In genomic region chr2:112737544-112738232, GRCh38 we compare ENCODE assay signal across 22 cellular contexts. TPM values are rescaled to one million over a fixed set of nuclear protein-coding genes. Genes with fewer than 3 reads are reported as not detected.
"Had no signal": no experiment of that assay in that cellular context is flagged by ENCODE, and none has a peak within 500 bp of the region (broad histone marks: within the 10 kb centered on the region; RNA-seq: fewer than 3 reads in every experiment).

No MANE protein-coding gene starts in this region.

- H3K9me3 ChIP-seq: ascending aorta, esophagus muscularis mucosa, gastroesophageal sphincter, heart left ventricle, tibial nerve, uterus had no signal

- H3K27me3 ChIP-seq: ascending aorta, esophagus muscularis mucosa, gastroesophageal sphincter, heart left ventricle, tibial nerve, uterus had no signal

- H3K27me3 Mint-ChIP-seq: activated CD4-positive, alpha-beta T cell treated with anti-CD3 and anti-CD28 coated beads, Interleukin-2, amount 10 ng/mL, durations not matched to agents 7 days and 5 days; activated naive CD4-positive, alpha-beta T cell treated with anti-CD3 and anti-CD28 coated beads, Interleukin-2, amount 50 U/mL, for 24 hours; dendritic cell treated with granulocyte-macrophage colony-stimulating factor and Interleukin-4, amounts not matched to agents 40 ng/mL and 50 ng/mL, for 4 days had no signal

- H3K4me3 ChIP-seq: ascending aorta, esophagus muscularis mucosa, gastroesophageal sphincter, heart left ventricle, tibial nerve, uterus had no signal

- H3K27ac ChIP-seq: ascending aorta, esophagus muscularis mucosa, gastroesophageal sphincter, heart left ventricle, parathyroid adenoma, tibial nerve, uterus had no signal

- H2AFZ ChIP-seq: parathyroid adenoma had no signal

- H3K27ac Mint-ChIP-seq: activated naive CD4-positive, alpha-beta T cell treated with anti-CD3 and anti-CD28 coated beads, Interleukin-2, amount 50 U/mL, for 24 hours; dendritic cell treated with granulocyte-macrophage colony-stimulating factor and Interleukin-4, amounts not matched to agents 40 ng/mL and 50 ng/mL, for 4 days; naive thymus-derived CD8-positive, alpha-beta T cell had no signal

- H3K79me2 ChIP-seq: parathyroid adenoma had no signal

- H3K9me3 Mint-ChIP-seq: activated CD4-positive, alpha-beta T cell treated with anti-CD3 and anti-CD28 coated beads, Interleukin-2, amount 10 ng/mL, durations not matched to agents 7 days and 5 days; activated naive CD4-positive, alpha-beta T cell treated with anti-CD3 and anti-CD28 coated beads, Interleukin-2, amount 50 U/mL, for 24 hours; dendritic cell treated with granulocyte-macrophage colony-stimulating factor and Interleukin-4, amounts not matched to agents 40 ng/mL and 50 ng/mL, for 4 days; naive thymus-derived CD8-positive, alpha-beta T cell had no signal

- H3K36me3 Mint-ChIP-seq: activated naive CD4-positive, alpha-beta T cell treated with anti-CD3 and anti-CD28 coated beads, Interleukin-2, amount 50 U/mL, for 24 hours; naive thymus-derived CD8-positive, alpha-beta T cell had no signal

- H3K4me3 Mint-ChIP-seq: activated CD4-positive, alpha-beta T cell treated with anti-CD3 and anti-CD28 coated beads, Interleukin-2, amount 10 ng/mL, durations not matched to agents 7 days and 5 days; activated naive CD4-positive, alpha-beta T cell treated with anti-CD3 and anti-CD28 coated beads, Interleukin-2, amount 50 U/mL, for 24 hours; dendritic cell treated with granulocyte-macrophage colony-stimulating factor and Interleukin-4, amounts not matched to agents 40 ng/mL and 50 ng/mL, for 4 days; naive thymus-derived CD8-positive, alpha-beta T cell had no signal

- H3K4me1 ChIP-seq: ascending aorta, heart left ventricle, tibial nerve, uterus had no signal

- H3K4me1 Mint-ChIP-seq: activated CD4-positive, alpha-beta T cell treated with anti-CD3 and anti-CD28 coated beads, Interleukin-2, amount 10 ng/mL, durations not matched to agents 7 days and 5 days; activated naive CD4-positive, alpha-beta T cell treated with anti-CD3 and anti-CD28 coated beads, Interleukin-2, amount 50 U/mL, for 24 hours; naive thymus-derived CD8-positive, alpha-beta T cell had no signal

- H3K9ac ChIP-seq: parathyroid adenoma had no signal

- H3K36me3 ChIP-seq: ascending aorta, esophagus muscularis mucosa, gastroesophageal sphincter, tibial nerve, uterus had no signal

- ATAC-seq: gastroesophageal sphincter; heart left ventricle; naive thymus-derived CD8-positive, alpha-beta T cell; sciatic nerve had no signal

- DNase-seq: activated CD4-positive, alpha-beta T cell treated with anti-CD3 and anti-CD28 coated beads, Interleukin-2, amount 10 ng/mL, durations not matched to agents 7 days and 5 days; activated CD8-positive, alpha-beta memory T cell treated with anti-CD3 and anti-CD28 coated beads, Interleukin-2, amount 50 U/mL, for 4 hours; activated effector memory CD4-positive, alpha-beta T cell treated with anti-CD3 and anti-CD28 coated beads, Interleukin-2, amount 50 U/mL, for 16 hours; effector CD8-positive, alpha-beta T cell; heart left ventricle; naive thymus-derived CD8-positive, alpha-beta T cell; stimulated activated naive CD4-positive, alpha-beta T cell treated with Interleukin-2 at 50 U/mL for 16 hours; substantia nigra; T-helper 1 cell; T1000; uterus had no signal

RNA-seq across cellular contexts. Expression of gene NT5DC4, which starts 16.9 kb away (rescaled TPM):
- total RNA-seq: activated CD4-positive, alpha-beta T cell treated with anti-CD3 and anti-CD28 coated beads, Interleukin-2, amount 10 ng/mL, durations not matched to agents 7 days and 5 days; ascending aorta; chondrocyte; esophagus muscularis mucosa; kidney epithelial cell; naive thymus-derived CD8-positive, alpha-beta T cell; sciatic nerve; tibial nerve; uterus had no signal
- polyA plus RNA-seq: heart left ventricle; liver; naive thymus-derived CD8-positive, alpha-beta T cell had no signal

RNA-seq across cellular contexts. Expression of gene CKAP2L, which starts 26.7 kb away (rescaled TPM):
- total RNA-seq: ascending aorta; naive thymus-derived CD8-positive, alpha-beta T cell; tibial nerve had no signal
- polyA plus RNA-seq: naive thymus-derived CD8-positive, alpha-beta T cell had no signal

RNA-seq across cellular contexts. Expression of gene IL1A, which starts 46.6 kb away (rescaled TPM):
- total RNA-seq: ascending aorta; chondrocyte; gastroesophageal sphincter; naive thymus-derived CD8-positive, alpha-beta T cell had no signal
- polyA plus RNA-seq: heart left ventricle; liver; naive thymus-derived CD8-positive, alpha-beta T cell had no signal
